Comparison of ENCODE assay signal across 2 cellular contexts in genomic region chrX:47556045-47556623, GRCh38.
TF ChIP-seq lines count a peak whose summit lies in the region.

No MANE protein-coding gene starts in this region.

TF ChIP-seq in HEK293T, 16 proteins besides CTCF, POLR2A, EP300 and RAD21 (continued from another document):
- TF ChIP-seq, protein P1, sequence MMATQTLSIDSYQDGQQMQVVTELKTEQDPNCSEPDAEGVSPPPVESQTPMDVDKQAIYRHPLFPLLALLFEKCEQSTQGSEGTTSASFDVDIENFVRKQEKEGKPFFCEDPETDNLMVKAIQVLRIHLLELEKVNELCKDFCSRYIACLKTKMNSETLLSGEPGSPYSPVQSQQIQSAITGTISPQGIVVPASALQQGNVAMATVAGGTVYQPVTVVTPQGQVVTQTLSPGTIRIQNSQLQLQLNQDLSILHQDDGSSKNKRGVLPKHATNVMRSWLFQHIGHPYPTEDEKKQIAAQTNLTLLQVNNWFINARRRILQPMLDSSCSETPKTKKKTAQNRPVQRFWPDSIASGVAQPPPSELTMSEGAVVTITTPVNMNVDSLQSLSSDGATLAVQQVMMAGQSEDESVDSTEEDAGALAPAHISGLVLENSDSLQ (IDR thresholded peaks at IDR 0.05), result peak; percentile 98

TF ChIP-seq in K562, 482 proteins besides CTCF, POLR2A, EP300 and RAD21 (continued from another document):
- TF ChIP-seq TEAD1 (CRISPR knock-in tag; IDR thresholded peaks at IDR 0.05) (no peak), SUPT5H (IDR thresholded peaks at IDR 0.05) (peak; percentile 67), RBFOX2 (IDR thresholded peaks at IDR 0.05; ENCODE audit: low read depth, low read length) (peak; percentile 71), CHD2 (IDR thresholded peaks at IDR 0.05; ENCODE audit: low read depth, low read length) (peak; percentile 74), MGA (IDR thresholded peaks at IDR 0.05) (peak; percentile 32), ZNF75A (CRISPR knock-in tag; IDR thresholded peaks at IDR 0.05) (no peak), FOS (IDR thresholded peaks at IDR 0.05; ENCODE audit: extremely low read depth, insufficient read length) (peak; percentile 96), ATF1 (CRISPR knock-in tag; IDR thresholded peaks at IDR 0.05) (no peak), ATF1 (tag; IDR thresholded peaks at IDR 0.05) (peak; percentile 18; the same call in 1 of the 2 replicates), POLR2H (tag; IDR thresholded peaks at IDR 0.05; ENCODE audit: low read depth) (0 out of 2 replicates have a peak, but pooled peaks have one; percentile 13), CEBPG (CRISPR knock-in tag; IDR thresholded peaks at IDR 0.05) (no peak), CEBPG (tag; conservative IDR thresholded peaks at IDR 0.05 in 1 of 2, IDR thresholded peaks at IDR 0.05 in 1 of 2) (peak in 1 of 2 experiments; percentile 59; a peak in 2 of 4 replicates), BHLHE40 (IDR thresholded peaks at IDR 0.05; ENCODE audit: low read length) (0 out of 2 replicates have a peak, but pooled peaks have one; percentile 11), DMBX1 (CRISPR knock-in tag; IDR thresholded peaks at IDR 0.05; ENCODE audit: borderline replicate concordance) (no peak), SP2 (IDR thresholded peaks at IDR 0.05; ENCODE audit: extremely low read depth, low read depth, low read length, poor library complexity, severe bottlenecking) (peak; percentile 68), CEBPB (tag; IDR thresholded peaks at IDR 0.05) (peak; percentile 46), NEUROD1 (IDR thresholded peaks at IDR 0.05; ENCODE audit: borderline replicate concordance, low read depth, low read length, partially characterized antibody) (peak; percentile 85), DNMT1 (IDR thresholded peaks at IDR 0.05) (no peak), POLR2G (IDR thresholded peaks at IDR 0.05; ENCODE audit: low read depth, low read length) (peak; percentile 64), EP400 (IDR thresholded peaks at IDR 0.05) (peak; percentile 42; the same call in 1 of the 2 replicates), L3MBTL2 (IDR thresholded peaks at IDR 0.05) (0 out of 2 replicates have a peak, but pooled peaks have one; percentile 22), TBP (optimal IDR thresholded peaks at IDR 0.05; ENCODE audit: low read depth, low read length) (peak; percentile 45), CXXC5 (CRISPR knock-in tag; IDR thresholded peaks at IDR 0.05) (0 out of 2 replicates have a peak, but pooled peaks have one; percentile 8), FOSL1 (tag; conservative IDR thresholded peaks at IDR 0.05) (no peak), NFYB (IDR thresholded peaks at IDR 0.05; ENCODE audit: extremely low read depth, insufficient read length) (peak; percentile 98), RBM25 (IDR thresholded peaks at IDR 0.05; ENCODE audit: low read depth, low read length, severe bottlenecking) (peak; percentile 88), PHF8 (IDR thresholded peaks at IDR 0.05; ENCODE audit: borderline replicate concordance, low read length) (0 out of 2 replicates have a peak, but pooled peaks have one; percentile 17), ZNF3 (CRISPR knock-in tag; IDR thresholded peaks at IDR 0.05) (no peak), CHD1 (IDR thresholded peaks at IDR 0.05; ENCODE audit: low read length) (no peak), FOXK2 (conservative IDR thresholded peaks at IDR 0.05 in 1 of 2, IDR thresholded peaks at IDR 0.05 in 1 of 2; ENCODE audit: low read depth in 2 of 2) (peak in 1 of 2 experiments; percentile 19; a peak in 1 of 4 replicates), SMC3 (conservative IDR thresholded peaks at IDR 0.05; ENCODE audit: insufficient read depth, low read depth, low read length) (no peak), PHB (CRISPR knock-in tag; IDR thresholded peaks at IDR 0.05) (0 out of 2 replicates have a peak, but pooled peaks have one; percentile 50), CCNT2 (IDR thresholded peaks at IDR 0.05; ENCODE audit: borderline replicate concordance, extremely low read depth, insufficient read length, low read depth, low read length) (no peak), POLR2AphosphoS5 (IDR thresholded peaks at IDR 0.05; ENCODE audit: control insufficient read depth, insufficient read depth, low read depth, low read length) (0 out of 2 replicates have a peak, but pooled peaks have one; percentile 44), ASH1L (IDR thresholded peaks at IDR 0.05; ENCODE audit: borderline replicate concordance, low read depth, partially characterized antibody) (peak; percentile 91)
- TF ChIP-seq, protein P2, sequence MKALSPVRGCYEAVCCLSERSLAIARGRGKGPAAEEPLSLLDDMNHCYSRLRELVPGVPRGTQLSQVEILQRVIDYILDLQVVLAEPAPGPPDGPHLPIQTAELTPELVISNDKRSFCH (CRISPR knock-in tag; IDR thresholded peaks at IDR 0.05), result no peak
- TF ChIP-seq, protein P2 (tag; IDR thresholded peaks at IDR 0.05), result no peak
- TF ChIP-seq, protein P1 (IDR thresholded peaks at IDR 0.05), result peak; percentile 97
- TF ChIP-seq, protein P3, sequence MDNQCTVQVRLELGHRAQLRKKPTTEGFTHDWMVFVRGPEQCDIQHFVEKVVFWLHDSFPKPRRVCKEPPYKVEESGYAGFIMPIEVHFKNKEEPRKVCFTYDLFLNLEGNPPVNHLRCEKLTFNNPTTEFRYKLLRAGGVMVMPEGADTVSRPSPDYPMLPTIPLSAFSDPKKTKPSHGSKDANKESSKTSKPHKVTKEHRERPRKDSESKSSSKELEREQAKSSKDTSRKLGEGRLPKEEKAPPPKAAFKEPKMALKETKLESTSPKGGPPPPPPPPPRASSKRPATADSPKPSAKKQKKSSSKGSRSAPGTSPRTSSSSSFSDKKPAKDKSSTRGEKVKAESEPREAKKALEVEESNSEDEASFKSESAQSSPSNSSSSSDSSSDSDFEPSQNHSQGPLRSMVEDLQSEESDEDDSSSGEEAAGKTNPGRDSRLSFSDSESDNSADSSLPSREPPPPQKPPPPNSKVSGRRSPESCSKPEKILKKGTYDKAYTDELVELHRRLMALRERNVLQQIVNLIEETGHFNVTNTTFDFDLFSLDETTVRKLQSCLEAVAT (IDR thresholded peaks at IDR 0.05), result peak in 1 of 2 experiments; percentile 35; a peak in 1 of 4 replicates
- TF ChIP-seq, protein P4, sequence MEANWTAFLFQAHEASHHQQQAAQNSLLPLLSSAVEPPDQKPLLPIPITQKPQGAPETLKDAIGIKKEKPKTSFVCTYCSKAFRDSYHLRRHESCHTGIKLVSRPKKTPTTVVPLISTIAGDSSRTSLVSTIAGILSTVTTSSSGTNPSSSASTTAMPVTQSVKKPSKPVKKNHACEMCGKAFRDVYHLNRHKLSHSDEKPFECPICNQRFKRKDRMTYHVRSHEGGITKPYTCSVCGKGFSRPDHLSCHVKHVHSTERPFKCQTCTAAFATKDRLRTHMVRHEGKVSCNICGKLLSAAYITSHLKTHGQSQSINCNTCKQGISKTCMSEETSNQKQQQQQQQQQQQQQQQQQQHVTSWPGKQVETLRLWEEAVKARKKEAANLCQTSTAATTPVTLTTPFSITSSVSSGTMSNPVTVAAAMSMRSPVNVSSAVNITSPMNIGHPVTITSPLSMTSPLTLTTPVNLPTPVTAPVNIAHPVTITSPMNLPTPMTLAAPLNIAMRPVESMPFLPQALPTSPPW (CRISPR knock-in tag; IDR thresholded peaks at IDR 0.05), result peak; percentile 83
